11 cellular contexts compared by ENCODE assay signal in the genomic region with DNA sequence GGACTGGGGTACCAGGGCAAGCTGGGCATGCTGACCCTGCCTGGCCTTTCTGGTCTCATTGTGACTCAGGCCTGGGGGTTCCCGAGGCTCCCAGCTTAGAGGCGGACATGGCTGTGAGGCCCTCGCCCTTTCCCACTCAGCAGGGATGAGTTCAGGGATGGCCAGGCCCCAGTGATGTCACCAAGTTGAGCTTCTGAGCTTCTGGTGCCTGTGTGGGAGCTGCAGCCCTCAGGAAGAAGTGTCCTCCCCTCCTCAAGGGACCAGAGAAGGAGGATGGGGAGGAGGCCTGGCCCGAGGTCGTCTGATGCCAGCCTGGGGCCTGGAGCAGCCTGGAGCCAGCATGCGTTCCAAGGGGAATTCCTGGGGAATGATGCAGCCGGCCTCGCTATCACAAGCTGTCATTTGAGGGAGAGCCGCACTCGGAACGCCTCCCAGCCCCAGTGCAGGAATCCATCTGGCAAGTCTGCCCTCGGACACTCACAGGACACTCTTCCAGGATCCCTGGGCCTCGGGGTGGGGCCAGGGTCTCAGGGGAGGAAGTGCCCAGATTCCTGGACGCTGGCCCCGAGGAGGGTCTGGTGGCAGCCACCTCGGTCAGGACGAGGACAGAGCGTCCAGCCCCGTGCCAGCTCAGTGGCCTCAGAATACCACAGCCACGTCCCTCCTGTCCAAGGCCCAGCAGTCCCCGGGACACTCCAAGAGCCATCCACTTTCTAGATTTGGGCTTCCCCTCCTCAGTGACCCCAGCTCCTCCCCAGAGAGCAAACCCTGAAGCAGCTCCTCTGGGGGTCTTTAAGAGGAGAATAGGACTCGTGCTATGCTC.
DNase-seq lines count a peak whose midpoint lies in the region; ATAC-seq, FAIRE-seq and TF ChIP-seq lines count a peak whose summit lies in the region.
"Had no signal": no experiment of that assay in that cellular context is flagged by ENCODE, and none has a peak within 500 bp of the region (broad histone marks: within the 10 kb centered on the region; RNA-seq: fewer than 3 reads in every experiment).

No MANE protein-coding gene starts in this region.

- H3K9me3 ChIP-seq in colonic mucosa (no peaks in the 10 kb centered on the region), HepG2 (ENCODE audit: low read length) (no peaks in the 10 kb centered on the region), upper lobe of left lung (no peaks in the 10 kb centered on the region)

- TF ChIP-seq CTCF in colonic mucosa (IDR thresholded peaks at IDR 0.05) (no peak), HepG2 (CRISPR knock-in tag; IDR thresholded peaks at IDR 0.05) (no peak), upper lobe of left lung (IDR thresholded peaks at IDR 0.05) (no peak)

- H3K4me1 ChIP-seq in colonic mucosa (no peaks in the 10 kb centered on the region), HepG2 (ENCODE audit: insufficient read depth, low read length) (peaks cover 14% of the 10 kb centered on the region), upper lobe of left lung (peaks cover 3 to 15% (median 13%) of the 10 kb centered on the region in 4 donors)

- POLR2A ChIA-PET in HepG2 (lab: Yijun Ruan, JAX): no interaction called here

- no peak overlapping the region for H3K4me3 Mint-ChIP-seq in activated T-cell treated with anti-CD3 and anti-CD28 coated beads, Interleukin-2, amount 50 U/mL, for 4 hours
- H3K4me3 Mint-ChIP-seq: activated CD4-positive, alpha-beta memory T cell treated with anti-CD3 and anti-CD28 coated beads for 36 hours had no signal

- H2AFZ ChIP-seq in HepG2 (ENCODE audit: low read length): no peak overlapping the region

- in situ Hi-C loops in HepG2 (cut with HindIII; ENCODE audit: extremely low pct_ligation_motif_present, low pct_unique_long_range_greater_than_20kb): no loop called here

- H3K4me3 ChIP-seq in colonic mucosa (no peak overlapping the region), HepG2 (replicated peaks in 1 of 3; ENCODE audit: insufficient read depth in 1 of 3, low read depth in 2 of 3, low read length in 3 of 3) (no peak overlapping the region), upper lobe of left lung (no peak overlapping the region)

- H3K79me2 ChIP-seq in HepG2 (ENCODE audit: insufficient read depth, low read length): no peaks in the 10 kb centered on the region

- TF ChIP-seq RAD21 in HepG2 (CRISPR knock-in tag; IDR thresholded peaks at IDR 0.05): no peak

- H4K20me1 ChIP-seq in HepG2 (ENCODE audit: insufficient read depth, low read length): no peaks in the 10 kb centered on the region; the same call in 1 of the 2 replicates

- no peak for TF ChIP-seq POLR2A in HepG2 (IDR thresholded peaks at IDR 0.05; ENCODE audit: insufficient read depth in 1 of 2, low read depth in 2 of 2, low read length in 2 of 2)
- no peak for TF ChIP-seq POLR2A in upper lobe of left lung (IDR thresholded peaks at IDR 0.05)

- H3K36me3 ChIP-seq in colonic mucosa (no peaks in the 10 kb centered on the region), HepG2 (replicated peaks in 1 of 2; ENCODE audit: control insufficient read depth in 1 of 2, insufficient read depth in 2 of 2, low read length in 2 of 2) (no peaks in the 10 kb centered on the region), upper lobe of left lung (no peaks in the 10 kb centered on the region)

- BruUV-seq in HepG2 (replicated peaks; lab: Mats Ljungman, UMichigan): no TSS peak

- CTCF ChIA-PET in HepG2 (lab: Yijun Ruan, JAX; ENCODE audit: low intra/inter-chr PET ratio, low total read pairs): no interaction called here

- H3K27me3 ChIP-seq in colonic mucosa (no peaks in the 10 kb centered on the region), HepG2 (ENCODE audit: control insufficient read depth in 1 of 2, insufficient read depth in 2 of 2, low read length in 2 of 2) (peaks cover 23 to 80% of the 10 kb centered on the region in 2 experiments), upper lobe of left lung (no peaks in the 10 kb centered on the region)

- H3K27me3 Mint-ChIP-seq in activated T-cell treated with anti-CD3 and anti-CD28 coated beads, Interleukin-2, amount 50 U/mL, for 4 hours (ENCODE audit: low read depth): peaks cover 10% of the 10 kb centered on the region

- H3K27ac ChIP-seq in colonic mucosa (no peak overlapping the region), HepG2 (ENCODE audit: extremely low read length, insufficient read depth, low read length) (no peak overlapping the region), upper lobe of left lung (peak overlapping the region; percentile 40 to 68 (median 54))
- H3K27ac ChIP-seq: epithelial cell of prostate had no signal

- no peaks in the 10 kb centered on the region for H3K9me3 Mint-ChIP-seq in activated T-cell treated with anti-CD3 and anti-CD28 coated beads, Interleukin-2, amount 50 U/mL, for 4 hours
- H3K9me3 Mint-ChIP-seq: activated CD4-positive, alpha-beta memory T cell treated with anti-CD3 and anti-CD28 coated beads for 36 hours had no signal

- TF ChIP-seq EP300 in HepG2 (IDR thresholded peaks at IDR 0.05; ENCODE audit: low read depth in 2 of 2, low read length in 2 of 2) (no peak), HepG2 (CRISPR knock-in tag; IDR thresholded peaks at IDR 0.05; ENCODE audit: borderline replicate concordance) (no peak), upper lobe of left lung (IDR thresholded peaks at IDR 0.05) (no peak)

- no peak for FAIRE-seq in HepG2 (lab: Jason Lieb, UNC)

- DNase-seq in HT1080 (ENCODE audit: low read depth): peak; percentile 79
- peak; percentile 43 for DNase-seq in colonic mucosa
- DNase-seq in HepG2 (ENCODE audit: low spot score): peak; percentile 20
- DNase-seq in upper lobe of left lung: peak; percentile 37 to 70
- no peak for DNase-seq in activated CD8-positive, alpha-beta memory T cell treated with anti-CD3 and anti-CD28 coated beads, Interleukin-2, amount 50 U/mL, for 4 hours
- DNase-seq in NCI-H146 treated with DMSO at 0.1 percent for 48 hours (lab: John Stamatoyannopoulos, UW; ENCODE audit: unreplicated experiment): no peak
- DNase-seq in Ammon's horn (ENCODE audit: low spot score): no peak
- DNase-seq in activated T-cell treated with anti-CD3 and anti-CD28 coated beads, Interleukin-2, amount 50 U/mL, for 4 hours: no peak
- DNase-seq: activated CD4-positive, alpha-beta memory T cell treated with anti-CD3 and anti-CD28 coated beads for 36 hours; NCI-H446 treated with DMSO at 0.1 percent for 48 hours had no signal

- intact Hi-C loops in colonic mucosa (cut with DNase I) (no loop called here), HepG2 (cut with micrococcal nuclease; ENCODE audit: unreplicated experiment) (no loop called here)

- H3K4me2 ChIP-seq in HepG2 (ENCODE audit: low read depth, low read length): no peak overlapping the region

- ATAC-seq in HepG2 (no peak), upper lobe of left lung (ENCODE audit: low FRiP score in 2 of 2) (peak; percentile 19 to 65)
- ATAC-seq in activated T-cell treated with anti-CD3 and anti-CD28 coated beads, Interleukin-2, amount 50 U/mL, for 4 hours: no peak

- H3K4me1 Mint-ChIP-seq in activated T-cell treated with anti-CD3 and anti-CD28 coated beads, Interleukin-2, amount 50 U/mL, for 4 hours (ENCODE audit: low read depth): no peaks in the 10 kb centered on the region

- peak overlapping the region in 1 of 2 donors; percentile 24 for H3K9ac ChIP-seq in colonic mucosa (ENCODE audit: low read depth in 2 of 2, low read length in 2 of 2)
- no peak overlapping the region for H3K9ac ChIP-seq in HepG2 (ENCODE audit: insufficient read depth, low read depth, low read length)

- 6% methylated on average over 18 of the region's 22 CpGs for WGBS in HepG2 (ENCODE audit: low lambda C conversion rate)
- WGBS in upper lobe of left lung, 2 donors: 51 to 71% methylated on average over 1 to 19 of the region's 22 CpGs

- H3K36me3 Mint-ChIP-seq in activated T-cell treated with anti-CD3 and anti-CD28 coated beads, Interleukin-2, amount 50 U/mL, for 4 hours (ENCODE audit: insufficient read depth): no peaks in the 10 kb centered on the region
- H3K36me3 Mint-ChIP-seq: activated CD4-positive, alpha-beta memory T cell treated with anti-CD3 and anti-CD28 coated beads for 36 hours had no signal

TF ChIP-seq in HepG2, 621 proteins besides CTCF, POLR2A, EP300 and RAD21:
- no peak for TF ChIP-seq DPF2 (CRISPR knock-in tag; IDR thresholded peaks at IDR 0.05; ENCODE audit: borderline replicate concordance, low read depth)
- TF ChIP-seq TGIF2 (CRISPR knock-in tag; IDR thresholded peaks at IDR 0.05): no peak
- TF ChIP-seq SPEN (CRISPR knock-in tag; IDR thresholded peaks at IDR 0.05; ENCODE audit: low read depth): no peak
TF ChIP-seq in HepG2: peak in this region for 0.

Comparison
In these comparisons a context has a peak if more than half of its experiments do, and no peak if none do; other contexts are left out.
1. DNase-seq: peak in HT1080 (single experiment), colonic mucosa (single experiment), HepG2 (single experiment) and upper lobe of left lung (2 of 2); none in activated CD8-positive, alpha-beta memory T cell treated with anti-CD3 and anti-CD28 coated beads, Interleukin-2, amount 50 U/mL, for 4 hours (single experiment), NCI-H146 treated with DMSO at 0.1 percent for 48 hours (single experiment), Ammon's horn (single experiment) and activated T-cell treated with anti-CD3 and anti-CD28 coated beads, Interleukin-2, amount 50 U/mL, for 4 hours (single experiment).
2. H3K27ac ChIP-seq: peak in upper lobe of left lung (4 of 4); none in colonic mucosa (single experiment) and HepG2 (single experiment).
3. ATAC-seq: peak in upper lobe of left lung (2 of 2); none in HepG2 (single experiment) and activated T-cell treated with anti-CD3 and anti-CD28 coated beads, Interleukin-2, amount 50 U/mL, for 4 hours (0 of 2).